Comparison of ENCODE assay signal across 1 cellular context in genomic region chr20:37567331-37567665, GRCh38.
TF ChIP-seq lines count a peak whose summit lies in the region.

No MANE protein-coding gene starts in this region.

TF ChIP-seq in SK-N-SH treated with all-trans-retinoic acid at 6 μM for 48 hours, 23 proteins besides CTCF, POLR2A, EP300 and RAD21 (continued from another document):
- TF ChIP-seq, protein P1, sequence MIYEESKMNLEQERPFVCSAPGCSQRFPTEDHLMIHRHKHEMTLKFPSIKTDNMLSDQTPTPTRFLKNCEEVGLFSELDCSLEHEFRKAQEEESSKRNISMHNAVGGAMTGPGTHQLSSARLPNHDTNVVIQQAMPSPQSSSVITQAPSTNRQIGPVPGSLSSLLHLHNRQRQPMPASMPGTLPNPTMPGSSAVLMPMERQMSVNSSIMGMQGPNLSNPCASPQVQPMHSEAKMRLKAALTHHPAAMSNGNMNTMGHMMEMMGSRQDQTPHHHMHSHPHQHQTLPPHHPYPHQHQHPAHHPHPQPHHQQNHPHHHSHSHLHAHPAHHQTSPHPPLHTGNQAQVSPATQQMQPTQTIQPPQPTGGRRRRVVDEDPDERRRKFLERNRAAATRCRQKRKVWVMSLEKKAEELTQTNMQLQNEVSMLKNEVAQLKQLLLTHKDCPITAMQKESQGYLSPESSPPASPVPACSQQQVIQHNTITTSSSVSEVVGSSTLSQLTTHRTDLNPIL (CRISPR knock-in tag; IDR thresholded peaks at IDR 0.05; ENCODE audit: low read depth), result no peak
